Comparison of ENCODE assay signal across 23 cellular contexts in genomic region chr3:182973047-182973446, GRCh38.
"Had no signal": no experiment of that assay in that cellular context is flagged by ENCODE, and none has a peak within 500 bp of the region (broad histone marks: within the 10 kb centered on the region; RNA-seq: fewer than 3 reads in every experiment).

No MANE protein-coding gene starts in this region.

- H3K4me3 Mint-ChIP-seq: naive thymus-derived CD4-positive, alpha-beta T cell; nephron; neural progenitor cell; stimulated activated effector memory CD8-positive, alpha-beta T cell treated with anti-CD3 and anti-CD28 coated beads, Interleukin-12 subunit alpha, Interleukin-12 subunit beta, amount 100 ng/mL, for 72 hours; type B pancreatic cell had no signal

- H3K9ac ChIP-seq: neural progenitor cell had no signal

- DNase-seq: dermis blood vessel endothelial cell; effector memory CD4-positive, alpha-beta T cell; gastrocnemius medialis; head of caudate nucleus; kidney; left lung; mesendoderm; midbrain; naive thymus-derived CD4-positive, alpha-beta T cell; right cardiac atrium; sigmoid colon; stimulated activated CD4-positive, alpha-beta T cell treated with anti-CD3 and anti-CD28 coated beads, Interleukin-2, amount 100 ng/mL, for 24 hours; stimulated activated CD4-positive, alpha-beta T cell treated with anti-CD3 and anti-CD28 coated beads, Interleukin-4, amount 100 ng/mL, for 24 hours; stimulated activated naive CD4-positive, alpha-beta T cell treated with Interleukin-2 at 50 U/mL for 16 hours; stomach; thyroid gland had no signal

- H2AFZ ChIP-seq: neural progenitor cell had no signal

- H3K4me2 ChIP-seq: neural progenitor cell had no signal

- H3K4me1 ChIP-seq: prostate gland had no signal

- ATAC-seq: gastrocnemius medialis; left lung; naive thymus-derived CD4-positive, alpha-beta T cell; right cardiac atrium; stimulated activated effector memory CD8-positive, alpha-beta T cell treated with anti-CD3 and anti-CD28 coated beads, Interleukin-12 subunit alpha, Interleukin-12 subunit beta, amount 100 ng/mL, for 72 hours had no signal

- H3K36me3 ChIP-seq: esophagus muscularis mucosa, gastrocnemius medialis, left lung, neural progenitor cell, prostate gland, sigmoid colon, thyroid gland had no signal

- H3K27me3 ChIP-seq: esophagus muscularis mucosa, gastrocnemius medialis, left lung, neural progenitor cell, sigmoid colon, stomach, thyroid gland had no signal

- H3K27ac Mint-ChIP-seq: neural progenitor cell; stimulated activated effector memory CD8-positive, alpha-beta T cell treated with anti-CD3 and anti-CD28 coated beads, Interleukin-12 subunit alpha, Interleukin-12 subunit beta, amount 100 ng/mL, for 72 hours had no signal

- H3K27me3 Mint-ChIP-seq: naive thymus-derived CD4-positive, alpha-beta T cell; type B pancreatic cell had no signal

- H3K9me3 ChIP-seq: esophagus muscularis mucosa, gastrocnemius medialis, left lung, prostate gland, sigmoid colon, stomach, thyroid gland had no signal

- H3K9me3 Mint-ChIP-seq: naive thymus-derived CD4-positive, alpha-beta T cell; nephron; neural progenitor cell; stimulated activated effector memory CD8-positive, alpha-beta T cell treated with anti-CD3 and anti-CD28 coated beads, Interleukin-12 subunit alpha, Interleukin-12 subunit beta, amount 100 ng/mL, for 72 hours; type B pancreatic cell had no signal

- H3K36me3 Mint-ChIP-seq: stimulated activated effector memory CD8-positive, alpha-beta T cell treated with anti-CD3 and anti-CD28 coated beads, Interleukin-12 subunit alpha, Interleukin-12 subunit beta, amount 100 ng/mL, for 72 hours had no signal

- H3K27ac ChIP-seq: coronary artery, esophagus muscularis mucosa, gastrocnemius medialis, left lung, neural progenitor cell, prostate gland, sigmoid colon, stomach, thyroid gland had no signal

- H3K4me3 ChIP-seq: coronary artery, esophagus muscularis mucosa, gastrocnemius medialis, left lung, neural progenitor cell, prostate gland, sigmoid colon, stomach, thyroid gland had no signal
